Comparison of ENCODE assay signal across 11 cellular contexts in genomic region chr1:209742409-209743144, GRCh38. TPM values are rescaled to one million over a fixed set of nuclear protein-coding genes. Genes with fewer than 3 reads are reported as not detected.
DNase-seq lines count a peak whose midpoint lies in the region; ATAC-seq and TF ChIP-seq lines count a peak whose summit lies in the region.
"Had no signal": no experiment of that assay in that cellular context is flagged by ENCODE, and none has a peak within 500 bp of the region (broad histone marks: within the 10 kb centered on the region; RNA-seq: fewer than 3 reads in every experiment).

No MANE protein-coding gene starts in this region.

- H3K4me2 ChIP-seq in Loucy (ENCODE audit: low read depth, low read length, poor library complexity, severe bottlenecking) = no peak overlapping the region

- POLR2A ChIA-PET in RWPE1 (lab: Yijun Ruan, JAX; ENCODE audit: low non-redundant PET) = no interaction called here

- H3K9me3 ChIP-seq in Loucy (ENCODE audit: insufficient read depth, low read depth, low read length) = no peaks in the 10 kb centered on the region

- H2AFZ ChIP-seq in Loucy (ENCODE audit: low read length) = peak overlapping the region; percentile 45; the same call in 1 of the 2 replicates

- H3K9me2 ChIP-seq in Loucy (replicated peaks; ENCODE audit: low read depth, low read length) = no peaks in the 10 kb centered on the region

- H3K4me1 ChIP-seq in Loucy (ENCODE audit: insufficient read depth, low read length, poor library complexity, severe bottlenecking) = peaks cover 35% of the 10 kb centered on the region

- H3K27ac Mint-ChIP-seq in nephron = peak overlapping the region; percentile 33 to 92 (median 80)

- no peaks in the 10 kb centered on the region for H3K79me2 ChIP-seq in Loucy (ENCODE audit: insufficient read depth, low read length)

- H3K4me3 ChIP-seq in Loucy (ENCODE audit: low read length, poor library complexity, severe bottlenecking) (no peak overlapping the region), epithelial cell of proximal tubule (ENCODE audit: low read depth, low read length) (peak overlapping the region; percentile 30)

- H3K36me3 ChIP-seq in Loucy (ENCODE audit: insufficient read depth, low read length) = no peaks in the 10 kb centered on the region

- H3K36me3 Mint-ChIP-seq in nephron (ENCODE audit: low read depth) = no peaks in the 10 kb centered on the region

- CTCF ChIA-PET in RWPE1 (lab: Yijun Ruan, JAX) = no interaction called here

- ATAC-seq in GM19328 (IDR thresholded peaks at IDR 0.05; ENCODE audit: unreplicated experiment) (no peak), HG03175 (IDR thresholded peaks at IDR 0.05; ENCODE audit: unreplicated experiment) (no peak)

- H3K27me3 Mint-ChIP-seq in nephron (ENCODE audit: low read depth) = peaks cover 16% of the 10 kb centered on the region
- H3K27me3 Mint-ChIP-seq: CD4-positive, alpha-beta memory T cell had no signal

- no peaks in the 10 kb centered on the region for H3K27me3 ChIP-seq in Loucy (ENCODE audit: insufficient read depth, low read length, poor library complexity, severe bottlenecking)

- H3K27ac ChIP-seq in RWPE1 = no peak overlapping the region

- H3F3A ChIP-seq in Loucy (ENCODE audit: low read depth) = no peaks in the 10 kb centered on the region

- no peaks in the 10 kb centered on the region for H3K9me3 Mint-ChIP-seq in nephron
- H3K9me3 Mint-ChIP-seq: CD4-positive, alpha-beta memory T cell had no signal

- H4K20me1 ChIP-seq in Loucy (ENCODE audit: insufficient read depth, low read length, poor library complexity, severe bottlenecking) = no peaks in the 10 kb centered on the region

- H3K4me1 Mint-ChIP-seq in nephron = peaks cover 31% of the 10 kb centered on the region

- H3K4me3 Mint-ChIP-seq in nephron = peak overlapping the region in 2 of 3 experiments; percentile 50 to 52
- H3K4me3 Mint-ChIP-seq: CD4-positive, alpha-beta memory T cell had no signal

- H3K9ac ChIP-seq in Loucy (ENCODE audit: low read depth, low read length, poor library complexity, severe bottlenecking) = no peak overlapping the region

- TF ChIP-seq CTCF in Loucy (conservative IDR thresholded peaks at IDR 0.05; ENCODE audit: low read length) = no peak
- TF ChIP-seq CTCF in epithelial cell of proximal tubule (conservative IDR thresholded peaks at IDR 0.05; ENCODE audit: low read depth, low read length) = no peak
- TF ChIP-seq CTCF in nephron (IDR thresholded peaks at IDR 0.05; ENCODE audit: unreplicated experiment in 3 of 3) = no peak
- no peak for TF ChIP-seq CTCF in RWPE1 (conservative IDR thresholded peaks at IDR 0.05; ENCODE audit: low read depth)

- DNase-seq in A172 (ENCODE audit: low spot score) (peak; percentile 42), epithelial cell of proximal tubule (ENCODE audit: low read depth) (no peak), RWPE1 (ENCODE audit: low spot score) (no peak)
- no peak for DNase-seq in activated effector memory CD4-positive, alpha-beta T cell treated with anti-CD3 and anti-CD28 coated beads, Interleukin-2, amount 50 U/mL, for 16 hours
- DNase-seq: CD4-positive, alpha-beta memory T cell; NCI-H524; stimulated activated CD4-positive, alpha-beta T cell treated with anti-CD3 and anti-CD28 coated beads, Interleukin-1b, Interleukin-23, amount 100 ng/mL, for 48 hours had no signal

RNA-seq across cellular contexts. Expression of gene TRAF3IP3, which starts 13.3 kb away (rescaled TPM):
- not detected in 2 replicates for total RNA-seq in A172 (2014; rRNA removed; shearing (Covaris generic))
- not detected in 2 replicates for total RNA-seq in epithelial cell of proximal tubule

RNA-seq across cellular contexts. Expression of gene HSD11B1, which starts 37.9 kb away (rescaled TPM):
- 0.69 and 1.5 TPM in 2 replicates for total RNA-seq in A172 (2014; rRNA removed; shearing (Covaris generic))
- 0.75 TPM in 1 of 2 replicates, not detected in the other for total RNA-seq in epithelial cell of proximal tubule

RNA-seq across cellular contexts. Expression of gene C1orf74, which starts 41.8 kb away (rescaled TPM):
- total RNA-seq in A172 (2014; rRNA removed; shearing (Covaris generic)) = 5.0 and 6.6 TPM in 2 replicates
- 3.3 and 4.4 TPM in 2 replicates for total RNA-seq in epithelial cell of proximal tubule
